Comparison of ENCODE assay signal across 28 cellular contexts in genomic region chr21:36463991-36464390, GRCh38. TPM values are rescaled to one million over a fixed set of nuclear protein-coding genes. Genes with fewer than 3 reads are reported as not detected.
"Had no signal": no experiment of that assay in that cellular context is flagged by ENCODE, and none has a peak within 500 bp of the region (broad histone marks: within the 10 kb centered on the region; RNA-seq: fewer than 3 reads in every experiment).

No MANE protein-coding gene starts in this region.

- H3K9me3 Mint-ChIP-seq: activated CD4-positive, alpha-beta memory T cell treated with anti-CD3 and anti-CD28 coated beads for 36 hours; activated CD4-positive, alpha-beta T cell treated with anti-CD3 and anti-CD28 coated beads, Interleukin-2, amount 10 ng/mL, durations not matched to agents 7 days and 5 days; activated naive CD4-positive, alpha-beta T cell treated with anti-CD3 and anti-CD28 coated beads, Interleukin-2, amount 50 U/mL, for 24 hours; activated T-helper 2 cell treated with anti-CD3 and anti-CD28 coated beads, Interferon-gamma antibody, Interleukin-2, Interleukin-4, amounts not matched to agents 10 μg/mL and 5 μg/mL and 100 μg/mL, durations not matched to agents 14 hours and 24 hours and 36 hours; WTC11 had no signal

- H3K36me3 ChIP-seq: breast epithelium had no signal

- H3K4me1 ChIP-seq: breast epithelium had no signal

- H3K27ac Mint-ChIP-seq: activated CD4-positive, alpha-beta memory T cell treated with anti-CD3 and anti-CD28 coated beads for 36 hours; activated CD4-positive, alpha-beta T cell treated with anti-CD3 and anti-CD28 coated beads, Interleukin-2, amount 10 ng/mL, durations not matched to agents 7 days and 5 days; activated naive CD4-positive, alpha-beta T cell treated with anti-CD3 and anti-CD28 coated beads, Interleukin-2, amount 50 U/mL, for 24 hours; activated T-helper 2 cell treated with anti-CD3 and anti-CD28 coated beads, Interferon-gamma antibody, Interleukin-2, Interleukin-4, amounts not matched to agents 10 μg/mL and 5 μg/mL and 100 μg/mL, durations not matched to agents 14 hours and 24 hours and 36 hours; T-helper 17 cell; WTC11 had no signal

- H3K4me3 Mint-ChIP-seq: activated CD4-positive, alpha-beta memory T cell treated with anti-CD3 and anti-CD28 coated beads for 36 hours; activated CD4-positive, alpha-beta T cell treated with anti-CD3 and anti-CD28 coated beads, Interleukin-2, amount 10 ng/mL, durations not matched to agents 7 days and 5 days; activated naive CD4-positive, alpha-beta T cell treated with anti-CD3 and anti-CD28 coated beads, Interleukin-2, amount 50 U/mL, for 24 hours; T-helper 17 cell; WTC11 had no signal

- H3K27ac ChIP-seq: breast epithelium, PC-9 had no signal

- ATAC-seq: T-helper 17 cell, WTC11 had no signal

- H3K36me3 Mint-ChIP-seq: activated CD4-positive, alpha-beta memory T cell treated with anti-CD3 and anti-CD28 coated beads for 36 hours; activated naive CD4-positive, alpha-beta T cell treated with anti-CD3 and anti-CD28 coated beads, Interleukin-2, amount 50 U/mL, for 24 hours; WTC11 had no signal

- H3K4me2 ChIP-seq: PC-9 had no signal

- H3K9me3 ChIP-seq: breast epithelium had no signal

- DNase-seq: activated CD4-positive, alpha-beta memory T cell treated with anti-CD3 and anti-CD28 coated beads for 36 hours; activated CD4-positive, alpha-beta T cell treated with anti-CD3 and anti-CD28 coated beads, Interleukin-2, amount 10 ng/mL, durations not matched to agents 7 days and 5 days; activated CD4-positive, CD25-positive, alpha-beta regulatory T cell treated with anti-CD3 and anti-CD28 coated beads, Interleukin-2, amount 50 U/mL, for 72 hours; activated CD8-positive, alpha-beta memory T cell treated with anti-CD3 and anti-CD28 coated beads for 24 hours; activated naive CD4-positive, alpha-beta T cell; activated T-cell treated with anti-CD3 and anti-CD28 coated beads, Interleukin-2, amount 50 U/mL, for 48 hours; aorta; caudate nucleus; NCI-H1048; NCI-H146; NCI-H187 treated with DMSO at 0.1 percent for 48 hours; NCI-H2171 treated with DMSO at 0.1 percent for 48 hours; NCI-H226; NCI-H510A; NCI-H526 treated with DMSO at 0.1 percent for 48 hours; NCI-H82; NK-92 treated with Interleukin-12 subunit alpha and Interleukin-12 subunit beta, amount 100 ng/mL, for 24 hours; PC-9; SIG-M5; T-helper 17 cell; T-helper 9 cell had no signal

- H3K27me3 Mint-ChIP-seq: activated CD4-positive, alpha-beta memory T cell treated with anti-CD3 and anti-CD28 coated beads for 36 hours; activated CD4-positive, alpha-beta T cell treated with anti-CD3 and anti-CD28 coated beads, Interleukin-2, amount 10 ng/mL, durations not matched to agents 7 days and 5 days; activated naive CD4-positive, alpha-beta T cell treated with anti-CD3 and anti-CD28 coated beads, Interleukin-2, amount 50 U/mL, for 24 hours had no signal

- H3K4me3 ChIP-seq: breast epithelium, PC-9 had no signal

- H3K4me1 Mint-ChIP-seq: activated CD4-positive, alpha-beta T cell treated with anti-CD3 and anti-CD28 coated beads, Interleukin-2, amount 10 ng/mL, durations not matched to agents 7 days and 5 days; activated naive CD4-positive, alpha-beta T cell treated with anti-CD3 and anti-CD28 coated beads, Interleukin-2, amount 50 U/mL, for 24 hours had no signal

- H2AFZ ChIP-seq: PC-9 had no signal

RNA-seq across cellular contexts. Expression of gene CLDN14, which starts 15.9 kb away (rescaled TPM):
- total RNA-seq: activated CD4-positive, alpha-beta memory T cell treated with anti-CD3 and anti-CD28 coated beads for 36 hours; activated CD4-positive, alpha-beta T cell treated with anti-CD3 and anti-CD28 coated beads, Interleukin-2, amount 10 ng/mL, durations not matched to agents 7 days and 5 days; activated T-helper 2 cell treated with anti-CD3 and anti-CD28 coated beads, Interferon-gamma antibody, Interleukin-2, Interleukin-4, amounts not matched to agents 10 μg/mL and 5 μg/mL and 100 μg/mL, durations not matched to agents 14 hours and 24 hours and 36 hours; breast epithelium; cerebellum; LHCN-M2; M059J; PC-9; T-helper 17 cell; WTC11 had no signal
